ENCODE assay signal across 2 cellular contexts in genomic region chr16:88723507-88723887, GRCh38.
TF ChIP-seq lines count a peak whose summit lies in the region.

No MANE protein-coding gene starts in this region.

TF ChIP-seq in HepG2, 621 proteins besides CTCF, POLR2A, EP300 and RAD21:
- TF ChIP-seq U2AF1 (optimal IDR thresholded peaks at IDR 0.05; ENCODE audit: low read depth, low read length), result no peak
- TF ChIP-seq HOXA9 (CRISPR knock-in tag; IDR thresholded peaks at IDR 0.05; ENCODE audit: borderline replicate concordance), result 0 out of 2 replicates have a peak, but pooled peaks have one; percentile 9
- peak; percentile 40; the same call in 1 of the 2 replicates for TF ChIP-seq SRY (CRISPR knock-in tag; IDR thresholded peaks at IDR 0.05)
- no peak for TF ChIP-seq ZNF18 (CRISPR knock-in tag; IDR thresholded peaks at IDR 0.05; ENCODE audit: insufficient replicate concordance)
- no peak for TF ChIP-seq HNRNPH1 (optimal IDR thresholded peaks at IDR 0.05; ENCODE audit: low read depth, low read length)
- TF ChIP-seq FUBP1 (CRISPR knock-in tag; IDR thresholded peaks at IDR 0.05; ENCODE audit: borderline replicate concordance), result no peak
- TF ChIP-seq POLR2G (IDR thresholded peaks at IDR 0.05; ENCODE audit: low read depth, low read length), result 0 out of 2 replicates have a peak, but pooled peaks have one; percentile 28
- no peak for TF ChIP-seq CENPT (CRISPR knock-in tag; IDR thresholded peaks at IDR 0.05; ENCODE audit: low read depth)

TF ChIP-seq in K562, 482 proteins besides CTCF, POLR2A, EP300 and RAD21:
- TF ChIP-seq POLR2G (IDR thresholded peaks at IDR 0.05; ENCODE audit: low read depth, low read length) (peak; percentile 55), RBFOX2 (IDR thresholded peaks at IDR 0.05; ENCODE audit: low read depth, low read length) (0 out of 2 replicates have a peak, but pooled peaks have one; percentile 16), MLLT1 (IDR thresholded peaks at IDR 0.05) (no peak)
